ENCODE assay signal across 24 cellular contexts in the genomic region with DNA sequence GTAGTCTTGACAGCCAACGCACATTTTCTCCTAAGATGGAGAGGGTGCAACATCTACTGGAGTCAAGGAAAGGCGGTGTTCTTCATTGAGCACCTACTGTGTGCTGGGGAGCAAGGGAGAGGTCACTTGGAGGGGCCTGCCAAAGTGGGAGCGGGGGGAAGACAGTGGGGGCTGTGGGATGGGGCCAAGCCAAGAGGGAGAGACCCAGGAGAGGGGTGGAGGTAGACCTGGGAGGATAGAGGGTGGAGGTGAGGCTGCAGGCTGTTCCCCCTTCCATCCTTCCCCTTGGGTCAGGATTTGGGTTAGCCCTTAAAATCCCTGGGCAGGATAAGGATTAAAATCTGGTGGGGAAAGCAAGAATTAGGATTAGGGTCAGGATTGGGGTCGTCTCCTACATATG. TPM values are rescaled to one million over a fixed set of nuclear protein-coding genes. Genes with fewer than 3 reads are reported as not detected.
"Had no signal": no experiment of that assay in that cellular context is flagged by ENCODE, and none has a peak within 500 bp of the region (broad histone marks: within the 10 kb centered on the region; RNA-seq: fewer than 3 reads in every experiment).

No MANE protein-coding gene starts in this region.

- H3K27ac Mint-ChIP-seq: activated naive CD8-positive, alpha-beta T cell; effector memory CD8-positive, alpha-beta T cell; nephron progenitor cell; WTC11 had no signal

- H3K9me3 Mint-ChIP-seq: central memory CD8-positive, alpha-beta T cell; effector memory CD8-positive, alpha-beta T cell; nephron progenitor cell; WTC11 had no signal

- H3K36me3 ChIP-seq: adrenal gland, ascending aorta, brain microvascular endothelial cell, esophagus squamous epithelium, gastroesophageal sphincter, heart left ventricle, prostate gland, spleen, thyroid gland had no signal

- H3K9me3 ChIP-seq: adrenal gland, ascending aorta, esophagus squamous epithelium, gastroesophageal sphincter, heart left ventricle, mucosa of descending colon, prostate gland, spleen, thyroid gland had no signal

- H3K4me3 Mint-ChIP-seq: activated naive CD8-positive, alpha-beta T cell; central memory CD8-positive, alpha-beta T cell; nephron progenitor cell; WTC11 had no signal

- H3K27ac ChIP-seq: adrenal gland, ascending aorta, brain microvascular endothelial cell, esophagus squamous epithelium, gastroesophageal sphincter, heart left ventricle, prostate gland, thyroid gland had no signal

- ATAC-seq: effector memory CD8-positive, alpha-beta T cell; gastroesophageal sphincter; heart left ventricle; left colon; mucosa of descending colon; WTC11 had no signal

- DNase-seq: activated CD4-positive, alpha-beta T cell treated with anti-CD3 and anti-CD28 coated beads, Interleukin-2, amount 50 U/mL, for 48 hours; activated T-cell treated with anti-CD3 and anti-CD28 coated beads, Interleukin-2, amount 50 U/mL, for 48 hours; adrenal gland; brain microvascular endothelial cell; effector memory CD8-positive, alpha-beta T cell; esophagus squamous epithelium; left colon; mesenchymal stem cell; mucosa of descending colon; nephron progenitor cell; spleen; stimulated activated CD4-positive, alpha-beta T cell treated with anti-CD3 and anti-CD28 coated beads, Interleukin-4, amount 100 ng/mL, for 24 hours; stimulated activated naive CD4-positive, alpha-beta T cell treated with Interleukin-2 at 50 U/mL for 16 hours; substantia nigra; T-helper 9 cell; thyroid gland had no signal

- H3K27me3 ChIP-seq: thyroid gland had no signal

- H3K36me3 Mint-ChIP-seq: activated naive CD8-positive, alpha-beta T cell; WTC11 had no signal

- H3K4me3 ChIP-seq: adrenal gland, ascending aorta, esophagus squamous epithelium, gastroesophageal sphincter, heart left ventricle, mucosa of descending colon, prostate gland, spleen, thyroid gland had no signal

RNA-seq across cellular contexts. Expression of gene PLPP2, which starts 1.7 kb away (rescaled TPM):
- total RNA-seq: activated CD8-positive, alpha-beta memory T cell treated with anti-CD3 and anti-CD28 coated beads for 36 hours had no signal
